16 cellular contexts compared by ENCODE assay signal in the genomic region with DNA sequence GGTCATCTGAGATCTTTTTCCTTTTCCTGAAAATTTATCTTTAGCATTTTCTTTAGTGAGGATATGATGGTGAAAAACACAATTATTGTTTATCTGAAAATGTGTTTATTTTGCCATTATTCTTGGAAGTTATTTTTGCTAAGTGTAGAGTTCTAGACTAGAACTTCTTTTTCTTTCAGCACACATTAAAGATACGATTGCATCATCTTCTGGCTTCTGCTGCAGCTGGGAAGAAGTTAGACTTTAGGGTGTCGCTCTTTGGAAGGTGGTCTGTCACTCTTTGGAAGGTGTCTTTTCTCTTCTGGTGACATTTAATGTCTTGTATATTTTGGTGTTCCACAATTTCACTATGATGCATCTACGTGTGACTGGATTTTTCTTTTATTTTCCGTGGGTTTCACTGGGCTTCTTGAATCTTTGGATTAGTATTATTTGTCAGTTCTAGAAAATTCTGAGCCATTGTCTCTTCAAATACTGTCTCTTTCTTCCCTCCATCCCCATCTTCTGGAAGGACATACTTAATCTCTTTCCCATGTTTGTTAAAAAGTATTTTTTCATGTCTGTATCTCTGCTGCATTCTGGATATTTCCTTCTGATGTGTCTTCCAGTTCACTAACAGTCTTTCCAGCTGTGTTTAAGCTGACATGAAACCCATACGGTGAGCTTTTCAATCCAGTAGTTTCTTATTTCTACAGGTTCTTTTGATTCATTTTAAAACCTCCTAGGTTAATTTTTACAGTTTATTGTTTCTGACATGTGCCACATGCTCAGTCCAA.
DNase-seq lines count a peak whose midpoint lies in the region; ATAC-seq and TF ChIP-seq lines count a peak whose summit lies in the region.
"Had no signal": no experiment of that assay in that cellular context is flagged by ENCODE, and none has a peak within 500 bp of the region (broad histone marks: within the 10 kb centered on the region; RNA-seq: fewer than 3 reads in every experiment).

No MANE protein-coding gene starts in this region.

- POLR2A ChIA-PET in SK-N-SH (lab: Yijun Ruan, JAX): no interaction called here
- POLR2A ChIA-PET in IMR-90 (lab: Charles Lee; ENCODE audit: unreplicated experiment): no interaction called here

- dilution Hi-C loops in IMR-90 (cut with HindIII; ENCODE audit: low sequenced_read_pairs, unreplicated experiment): no loop called here

- peaks cover 2% of the 10 kb centered on the region for H3F3A ChIP-seq in SK-N-SH (replicated peaks; ENCODE audit: insufficient read depth)

- BruUV-seq in IMR-90 (replicated peaks; lab: Mats Ljungman, UMichigan): no TSS peak

- H3K79me1 ChIP-seq in IMR-90 (ENCODE audit: low read depth in 1 of 2, low read length in 2 of 2): peaks cover 2% of the 10 kb centered on the region in 2 experiments; a peak in 1 of 4 replicates

- H3K27me3 ChIP-seq in SK-N-SH (ENCODE audit: insufficient read depth) (no peaks in the 10 kb centered on the region), IMR-90 (ENCODE audit: control insufficient read depth, insufficient read depth, low read length) (no peaks in the 10 kb centered on the region), endodermal cell (ENCODE audit: control insufficient read depth, insufficient read depth, low read length, poor library complexity, severe bottlenecking) (no peaks in the 10 kb centered on the region)

- no peak overlapping the region for H2AK9ac ChIP-seq in IMR-90 (replicated peaks; ENCODE audit: low read depth, low read length, poor library complexity)

- no peak overlapping the region for H4K91ac ChIP-seq in IMR-90 (ENCODE audit: insufficient read depth, low read depth, low read length)

- H3K9me1 ChIP-seq in IMR-90 (ENCODE audit: insufficient read depth, low read length): no peaks in the 10 kb centered on the region

- no peak overlapping the region for H3K4ac ChIP-seq in IMR-90 (ENCODE audit: low read depth, low read length)

- H3K4me3 ChIP-seq in SK-N-SH (ENCODE audit: low read depth in 2 of 2, low read length in 1 of 2) (no peak overlapping the region), IMR-90 (ENCODE audit: insufficient read depth, low read depth, low read length) (no peak overlapping the region), endodermal cell (ENCODE audit: low read length) (peak overlapping the region; percentile 47)
- H3K4me3 ChIP-seq: A549, GM23338 had no signal

- TF ChIP-seq EP300 in SK-N-SH (IDR thresholded peaks at IDR 0.05; ENCODE audit: borderline replicate concordance in 1 of 2, low read depth in 1 of 2, low read length in 1 of 2): no peak

- TF ChIP-seq CTCF in SK-N-SH (IDR thresholded peaks at IDR 0.05) (no peak), IMR-90 (conservative IDR thresholded peaks at IDR 0.05; ENCODE audit: low read depth, low read length) (no peak), endodermal cell (conservative IDR thresholded peaks at IDR 0.05) (no peak)

- no peak overlapping the region for H2BK15ac ChIP-seq in IMR-90 (ENCODE audit: low read depth, low read length)

- H3K27me3 Mint-ChIP-seq in endodermal cell (ENCODE audit: insufficient read depth): no peaks in the 10 kb centered on the region
- H3K27me3 Mint-ChIP-seq: CD4-positive, alpha-beta T cell had no signal

- H3K14ac ChIP-seq in IMR-90 (replicated peaks; ENCODE audit: low read depth, low read length): no peak overlapping the region

- H3K9ac ChIP-seq in SK-N-SH: no peak overlapping the region
- no peak overlapping the region for H3K9ac ChIP-seq in IMR-90 (ENCODE audit: low read depth, low read length)
- no peak overlapping the region for H3K9ac ChIP-seq in endodermal cell (ENCODE audit: extremely low read depth, low read length, poor library complexity, severe bottlenecking)

- H3K27ac ChIP-seq in SK-N-SH (ENCODE audit: low read depth in 2 of 2, low read length in 1 of 2) (no peak overlapping the region), IMR-90 (ENCODE audit: insufficient read depth, low read length) (no peak overlapping the region), endodermal cell (ENCODE audit: low read depth, low read length) (no peak overlapping the region), caudate nucleus (ENCODE audit: low read depth, low read length) (no peak overlapping the region)
- H3K27ac ChIP-seq: 22Rv1, A549, C4-2B had no signal

- CTCF ChIA-PET in SK-N-SH (lab: Yijun Ruan, JAX) (interaction anchor here (1.2 kb wide), 1 partner anchor 178 kb away, joined by 3 read pairs; no protein-coding TSS in a partner anchor), IMR-90 (lab: Yijun Ruan, JAX) (no interaction called here)

- peaks cover 60% of the 10 kb centered on the region for H3K36me3 Mint-ChIP-seq in endodermal cell (ENCODE audit: low read depth)

- H2BK5ac ChIP-seq in IMR-90 (ENCODE audit: low read depth, low read length, poor library complexity, severe bottlenecking): no peak overlapping the region

- H3K79me2 ChIP-seq in SK-N-SH (ENCODE audit: insufficient read depth): no peaks in the 10 kb centered on the region; the same call in 1 of the 2 replicates

- DNase-seq in SK-N-SH (no peak), IMR-90 (no peak), MV-4-11 (lab: John Stamatoyannopoulos, UW) (peak; percentile 8), endodermal cell (no peak), caudate nucleus (lab: John Stamatoyannopoulos, UW) (no peak), NCI-H69 (lab: John Stamatoyannopoulos, UW) (no peak), NCI-H774 (lab: John Stamatoyannopoulos, UW) (no peak)
- DNase-seq: AML-193; Caco-2; CD4-positive, alpha-beta T cell; HCEC 1CT had no signal

- H4K8ac ChIP-seq in IMR-90 (ENCODE audit: low read depth in 2 of 2, low read length in 2 of 2): no peak overlapping the region

- H3K36me3 ChIP-seq in SK-N-SH (replicated peaks in 1 of 2; ENCODE audit: control insufficient read depth in 1 of 2, insufficient read depth in 2 of 2, low read length in 1 of 2) (no peaks in the 10 kb centered on the region), IMR-90 (ENCODE audit: control insufficient read depth, insufficient read depth, low read length) (no peaks in the 10 kb centered on the region), endodermal cell (ENCODE audit: control insufficient read depth, insufficient read depth, low read length) (peaks cover 37% of the 10 kb centered on the region)

- no peak overlapping the region for H4K5ac ChIP-seq in IMR-90 (ENCODE audit: low read depth, low read length)

- no peak overlapping the region for H3K4me2 ChIP-seq in SK-N-SH
- H3K4me2 ChIP-seq in IMR-90 (ENCODE audit: low read depth, low read length): no peak overlapping the region
- H3K4me2 ChIP-seq: A549, GM23338 had no signal

- in situ Hi-C loops in IMR-90 (cut with MboI; ENCODE audit: low sequenced_read_pairs): no loop called here

- WGBS in SK-N-SH (ENCODE audit: low lambda C conversion rate): 88% methylated on average over 5 of the region's 5 CpGs
- WGBS in IMR-90 (ENCODE audit: extremely low coverage in 2 of 2, insufficient read length in 1 of 2), 2 experiments: no CpG with 5 or more reads among the region's 5 CpGs
- 90 to 98% methylated on average over 2 to 5 of the region's 5 CpGs for WGBS in endodermal cell (ENCODE audit: insufficient coverage in 1 of 2, insufficient read length in 1 of 2), 2 experiments

- H2BK120ac ChIP-seq in IMR-90 (ENCODE audit: low read depth, low read length): no peak overlapping the region

- intact Hi-C loops in IMR-90 (cut with micrococcal nuclease): no loop called here

- no peak overlapping the region for H3K4me3 Mint-ChIP-seq in endodermal cell
- H3K4me3 Mint-ChIP-seq: CD4-positive, alpha-beta T cell; GM23338 had no signal

- H2AFZ ChIP-seq in SK-N-SH (ENCODE audit: low read depth) (no peak overlapping the region), IMR-90 (replicated peaks; ENCODE audit: low read length, poor library complexity) (no peak overlapping the region)
- H2AFZ ChIP-seq: GM23338 had no signal

- H3K23ac ChIP-seq in IMR-90 (ENCODE audit: low read depth, low read length): no peak overlapping the region

- H3K9me3 ChIP-seq in SK-N-SH (no peaks in the 10 kb centered on the region), IMR-90 (ENCODE audit: control insufficient read depth, insufficient read depth, low read length) (no peaks in the 10 kb centered on the region), endodermal cell (ENCODE audit: control insufficient read depth, low read length) (peaks cover 42% of the 10 kb centered on the region)
- H3K9me3 ChIP-seq: A549, Caco-2 had no signal

- no peak for ATAC-seq in SK-N-SH treated with all-trans-retinoic acid at 6 μM for 48 hours
- no peak for ATAC-seq in IMR-90 (ENCODE audit: low read depth)
- ATAC-seq: A549, GM23338 had no signal

- H2AK5ac ChIP-seq in IMR-90 (ENCODE audit: low read depth, low read length): no peak overlapping the region

- peaks cover 34% of the 10 kb centered on the region for H3K9me3 Mint-ChIP-seq in endodermal cell

- H3K27ac Mint-ChIP-seq in endodermal cell: no peak overlapping the region
- H3K27ac Mint-ChIP-seq: CD4-positive, alpha-beta T cell; GM23338 had no signal

- no peaks in the 10 kb centered on the region for H3K4me1 Mint-ChIP-seq in endodermal cell
- H3K4me1 Mint-ChIP-seq: GM23338 had no signal

- H3K4me1 ChIP-seq in SK-N-SH (ENCODE audit: control insufficient read depth in 1 of 2, insufficient read depth in 2 of 2, low read depth in 1 of 2, low read length in 1 of 2) (peaks cover 0 to 2% of the 10 kb centered on the region in 2 experiments; a peak in 1 of 4 replicates), IMR-90 (ENCODE audit: control insufficient read depth, insufficient read depth, low read length) (no peaks in the 10 kb centered on the region), endodermal cell (ENCODE audit: control insufficient read depth, insufficient read depth, low read length) (no peaks in the 10 kb centered on the region)
- H3K4me1 ChIP-seq: A549, Caco-2 had no signal

- no peak for TF ChIP-seq RAD21 in SK-N-SH (IDR thresholded peaks at IDR 0.05; ENCODE audit: low read length)
- no peak for TF ChIP-seq RAD21 in IMR-90 (IDR thresholded peaks at IDR 0.05; ENCODE audit: low read length)

- no peaks in the 10 kb centered on the region for H4K20me1 ChIP-seq in SK-N-SH (ENCODE audit: insufficient read depth)
- H4K20me1 ChIP-seq in IMR-90 (ENCODE audit: insufficient read depth, low read length): no peaks in the 10 kb centered on the region

- H3K56ac ChIP-seq in IMR-90 (ENCODE audit: extremely low read depth, insufficient read depth, low read length): no peak overlapping the region

- H3K9me2 ChIP-seq in SK-N-SH: no peaks in the 10 kb centered on the region

- no peak overlapping the region for H2BK20ac ChIP-seq in IMR-90 (ENCODE audit: low read depth, low read length)

- no peak overlapping the region for H3K18ac ChIP-seq in IMR-90 (ENCODE audit: low read depth, low read length)

- no peak for TF ChIP-seq POLR2A in IMR-90 (IDR thresholded peaks at IDR 0.05; ENCODE audit: low read depth, low read length)

TF ChIP-seq in SK-N-SH treated with all-trans-retinoic acid at 6 μM for 48 hours, 23 proteins besides CTCF, POLR2A, EP300 and RAD21 (continues in another document):
- TF ChIP-seq ZFP30 (CRISPR knock-in tag; IDR thresholded peaks at IDR 0.05): peak; percentile 53; the same call in 1 of the 2 replicates

TF ChIP-seq in SK-N-SH, 30 proteins besides CTCF, POLR2A, EP300 and RAD21 (continues in another document):
- TF ChIP-seq POLR2AphosphoS5 (IDR thresholded peaks at IDR 0.05; ENCODE audit: low read depth, low read length) (no peak), SIN3A (IDR thresholded peaks at IDR 0.05; ENCODE audit: borderline replicate concordance, low read depth, low read length) (no peak)

TF ChIP-seq in IMR-90, 13 proteins besides CTCF, POLR2A, EP300 and RAD21 (continues in another document):
- no peak for TF ChIP-seq SMC3 (IDR thresholded peaks at IDR 0.05; ENCODE audit: low read depth, low read length)
- TF ChIP-seq MAFK (IDR thresholded peaks at IDR 0.05; ENCODE audit: low read depth, low read length): no peak
